In the genomic region with DNA sequence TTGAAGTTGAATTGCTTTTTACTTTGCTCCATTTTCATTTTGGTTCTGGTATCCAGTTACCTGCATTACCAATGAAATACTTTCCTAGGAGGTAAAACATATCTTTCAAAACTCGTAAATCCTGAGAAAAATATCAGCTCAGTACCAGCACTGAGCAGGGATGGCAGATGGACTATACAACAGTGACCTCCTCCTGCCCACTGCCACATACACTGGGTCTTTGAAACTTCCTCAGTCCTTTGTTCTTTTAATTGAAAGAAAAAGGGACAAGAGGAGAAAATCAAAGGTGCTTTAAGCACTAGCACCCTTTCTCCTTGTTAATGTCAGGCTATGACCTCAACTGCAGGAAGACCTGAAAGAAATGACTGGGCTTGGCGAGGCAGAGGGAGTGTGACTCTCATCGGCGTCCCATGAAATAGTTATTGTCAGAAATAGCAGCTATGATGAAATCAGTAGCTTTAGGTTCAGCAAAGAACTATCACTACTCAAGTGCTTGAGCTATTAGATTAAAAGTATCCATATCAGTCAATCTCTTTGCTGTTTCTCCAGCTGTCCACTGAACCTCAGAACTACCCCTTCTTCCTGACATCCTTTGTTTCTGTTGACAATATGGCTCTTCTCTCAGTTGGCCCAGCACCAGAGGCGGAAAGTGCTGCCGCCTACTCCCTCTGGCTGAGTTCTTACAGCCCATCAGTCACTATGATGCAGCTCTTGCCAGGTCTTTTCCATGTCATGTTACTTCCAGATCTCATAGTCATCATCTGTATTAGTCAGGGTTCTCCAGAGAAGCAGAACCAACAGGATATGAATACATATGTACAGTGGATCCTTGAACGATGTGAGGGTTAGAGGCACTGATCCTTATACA, we compare ENCODE assay signal across 14 cellular contexts.
DNase-seq lines count a peak whose midpoint lies in the region; ATAC-seq and TF ChIP-seq lines count a peak whose summit lies in the region.
"Had no signal": no experiment of that assay in that cellular context is flagged by ENCODE, and none has a peak within 500 bp of the region (broad histone marks: within the 10 kb centered on the region; RNA-seq: fewer than 3 reads in every experiment).

No MANE protein-coding gene starts in this region.

- intact Hi-C loops in Panc1 (cut with micrococcal nuclease; ENCODE audit: unreplicated experiment) = no loop called here
- intact Hi-C loops in ovary (cut with DNase I) = no loop called here

- H3F3A ChIP-seq in neural cell (ENCODE audit: insufficient read depth, low read length, poor library complexity, severe bottlenecking) = no peaks in the 10 kb centered on the region

- no peaks in the 10 kb centered on the region for H3K9me2 ChIP-seq in neural cell (ENCODE audit: insufficient read depth, low read length)

- TF ChIP-seq RAD21 in neural cell (conservative IDR thresholded peaks at IDR 0.05) = no peak

- H3K9ac ChIP-seq in neural cell (ENCODE audit: low read length) = no peak overlapping the region

- 58 to 64% (median 63%) methylated on average over 7 of the region's 7 CpGs for WGBS in ovary, 3 donors

- no peak overlapping the region for H3K4me2 ChIP-seq in neural cell (ENCODE audit: low read length)

- H3K27me3 ChIP-seq in Panc1 (ENCODE audit: control insufficient read depth, insufficient read depth, low read length) (no peaks in the 10 kb centered on the region), neural cell (ENCODE audit: insufficient read depth, low read depth, low read length) (no peaks in the 10 kb centered on the region), ovary (no peaks in the 10 kb centered on the region)

- H3K9me3 ChIP-seq in Panc1 (ENCODE audit: control insufficient read depth, insufficient read depth, low read depth, low read length) = no peaks in the 10 kb centered on the region
- no peaks in the 10 kb centered on the region for H3K9me3 ChIP-seq in neural cell (ENCODE audit: low read length)
- H3K9me3 ChIP-seq in ovary = no peaks in the 10 kb centered on the region

- peaks cover 7% of the 10 kb centered on the region; the same call in 1 of the 2 replicates for H3K4me1 ChIP-seq in Panc1 (ENCODE audit: control insufficient read depth, insufficient read depth, low read length)
- no peaks in the 10 kb centered on the region for H3K4me1 ChIP-seq in ovary (ENCODE audit: insufficient read depth)

- H3K27ac ChIP-seq in Panc1 (ENCODE audit: low read length) (peak overlapping the region; percentile 39; the same call in 1 of the 2 replicates), neural cell (ENCODE audit: low read length) (no peak overlapping the region), ovary (no peak overlapping the region)

- in situ Hi-C loops in Panc1 (cut with HindIII; ENCODE audit: low pct_unique_long_range_greater_than_20kb, low sequenced_read_pairs) = no loop called here

- H4K20me1 ChIP-seq in neural cell (ENCODE audit: insufficient read depth) = no peaks in the 10 kb centered on the region

- POLR2A ChIA-PET in Panc1 (lab: Charles Lee) = no interaction called here

- ATAC-seq in Panc1 (no peak; the same call in 1 of the 2 replicates), GM18502 (IDR thresholded peaks at IDR 0.05; ENCODE audit: poor library complexity, unreplicated experiment) (no peak), HG03139 (IDR thresholded peaks at IDR 0.05; ENCODE audit: unreplicated experiment) (no peak)
- ATAC-seq: activated CD8-positive, alpha-beta T cell treated with anti-CD3 and anti-CD28 coated beads, Interleukin-2, amount 10 ng/mL, durations not matched to agents 7 days and 5 days; stimulated activated memory B cell treated with anti-CD40 and anti-IgM and Interleukin-4, amounts not matched to agents 10 μg/mL and 1 μg/mL and 100 μg/mL, for 72 hours had no signal

- H3K4me3 ChIP-seq in AG10803 (ENCODE audit: low read length) (no peak overlapping the region), Panc1 (ENCODE audit: low read depth in 2 of 2, low read length in 2 of 2) (no peak overlapping the region), epithelial cell of esophagus (ENCODE audit: low read length) (no peak overlapping the region), neural cell (ENCODE audit: low read length) (no peak overlapping the region), ovary (no peak overlapping the region)

- H2AFZ ChIP-seq in neural cell (ENCODE audit: low read depth, low read length) = no peak overlapping the region

- H3K79me2 ChIP-seq in neural cell (replicated peaks; ENCODE audit: insufficient read depth, low read length) = no peaks in the 10 kb centered on the region

- H3K36me3 ChIP-seq in Panc1 (ENCODE audit: control insufficient read depth, insufficient read depth, low read length) = no peaks in the 10 kb centered on the region
- no peaks in the 10 kb centered on the region for H3K36me3 ChIP-seq in neural cell (ENCODE audit: insufficient read depth, low read length)
- no peaks in the 10 kb centered on the region for H3K36me3 ChIP-seq in ovary

- CTCF ChIA-PET in Panc1 (lab: Charles Lee) = no interaction called here

- peak; percentile 28 for TF ChIP-seq EP300 in neural cell (conservative IDR thresholded peaks at IDR 0.05; ENCODE audit: poor library complexity, severe bottlenecking)
- TF ChIP-seq EP300 in ovary (IDR thresholded peaks at IDR 0.05) = no peak

- TF ChIP-seq CTCF in AG10803 (conservative IDR thresholded peaks at IDR 0.05; ENCODE audit: low read length) = no peak
- TF ChIP-seq CTCF in Panc1 (IDR thresholded peaks at IDR 0.05) = no peak
- no peak for TF ChIP-seq CTCF in epithelial cell of esophagus (IDR thresholded peaks at IDR 0.05; ENCODE audit: insufficient read depth, low read depth, low read length, missing control alignments)
- no peak for TF ChIP-seq CTCF in neural cell (IDR thresholded peaks at IDR 0.05; ENCODE audit: poor library complexity, severe bottlenecking)
- TF ChIP-seq CTCF in ovary (IDR thresholded peaks at IDR 0.05) = no peak

- peak; percentile 2 for DNase-seq in AG10803 (ENCODE audit: low read depth)
- DNase-seq in Panc1 (ENCODE audit: low read depth, low spot score) = no peak
- DNase-seq in epithelial cell of esophagus (ENCODE audit: low read depth) = peak; percentile 96
- no peak for DNase-seq in ovary
- no peak for DNase-seq in activated naive CD4-positive, alpha-beta T cell (lab: John Stamatoyannopoulos, UW)
- DNase-seq: activated CD8-positive, alpha-beta T cell treated with anti-CD3 and anti-CD28 coated beads, Interleukin-2, amount 10 ng/mL, durations not matched to agents 7 days and 5 days; left cardiac atrium; MV-4-11; naive B cell; NCI-H2171 had no signal

- BruUV-seq in Panc1 (replicated peaks; lab: Mats Ljungman, UMichigan) = no TSS peak

- no peak for TF ChIP-seq POLR2A in ovary (IDR thresholded peaks at IDR 0.05)

TF ChIP-seq in neural cell, 6 proteins besides CTCF, POLR2A, EP300 and RAD21:
- TF ChIP-seq MXI1 (conservative IDR thresholded peaks at IDR 0.05; ENCODE audit: poor library complexity, severe bottlenecking) (no peak), EZH2 (IDR thresholded peaks at IDR 0.05; ENCODE audit: borderline replicate concordance, insufficient read depth, low read length, poor library complexity, severe bottlenecking) (no peak), POLR2AphosphoS5 (IDR thresholded peaks at IDR 0.05) (no peak), SMC3 (conservative IDR thresholded peaks at IDR 0.05; ENCODE audit: poor library complexity) (no peak), TAF1 (IDR thresholded peaks at IDR 0.05; ENCODE audit: low read depth) (no peak), REST (IDR thresholded peaks at IDR 0.05; ENCODE audit: borderline replicate concordance) (no peak)

Comparison
In these comparisons a context has a peak if more than half of its experiments do, and no peak if none do; other contexts are left out.
1. DNase-seq: peak in AG10803 (single experiment) and epithelial cell of esophagus (single experiment); none in Panc1 (single experiment), ovary (0 of 5) and activated naive CD4-positive, alpha-beta T cell (0 of 4).